ENCODE assay signal across 10 cellular contexts in the genomic region with DNA sequence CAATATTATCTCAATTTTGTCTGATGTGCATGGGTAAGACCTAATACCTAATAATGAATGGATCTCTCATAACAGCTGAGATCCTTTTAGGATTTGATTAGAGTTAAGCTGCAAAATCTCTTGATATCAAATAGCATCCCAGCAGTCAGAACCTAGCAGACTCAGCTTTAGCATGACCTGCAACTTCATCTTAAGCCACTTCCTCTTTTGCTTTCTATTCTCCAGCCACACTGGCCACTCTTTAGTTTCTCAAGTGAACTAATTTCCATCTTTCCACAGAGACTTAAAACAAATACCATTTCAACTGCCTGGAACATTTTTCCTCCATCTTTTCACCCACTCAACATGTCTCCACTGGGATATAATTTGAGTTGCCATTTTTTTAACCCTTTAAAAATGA.
DNase-seq lines count a peak whose midpoint lies in the region; ATAC-seq and TF ChIP-seq lines count a peak whose summit lies in the region.
"Had no signal": no experiment of that assay in that cellular context is flagged by ENCODE, and none has a peak within 500 bp of the region (broad histone marks: within the 10 kb centered on the region; RNA-seq: fewer than 3 reads in every experiment).

No MANE protein-coding gene starts in this region.

- no peaks in the 10 kb centered on the region for H3K4me1 ChIP-seq in transverse colon

- DNase-seq in medulla oblongata (ENCODE audit: extremely low spot score): peak; percentile 30
- no peak for DNase-seq in foreskin fibroblast
- no peak for DNase-seq in transverse colon
- DNase-seq in NCI-H146 (lab: John Stamatoyannopoulos, UW): no peak
- DNase-seq in SW480 (ENCODE audit: low spot score): no peak
- DNase-seq: naive thymus-derived CD4-positive, alpha-beta T cell; stimulated activated CD4-positive, alpha-beta T cell treated with anti-CD3 and anti-CD28 coated beads, Interleukin-12 subunit alpha, Interleukin-12 subunit beta, amount 100 ng/mL, for 4 hours had no signal

- no peak for TF ChIP-seq CTCF in foreskin fibroblast (IDR thresholded peaks at IDR 0.05; ENCODE audit: low read depth, low read length)
- no peak for TF ChIP-seq CTCF in transverse colon (IDR thresholded peaks at IDR 0.05)

- TF ChIP-seq EP300 in transverse colon (IDR thresholded peaks at IDR 0.05; ENCODE audit: low read depth): no peak

- in situ Hi-C loops in transverse colon (cut with MboI; ENCODE audit: low pct_ligation_motif_present in 1 of 4, low pct_unique_long_range_greater_than_20kb in 1 of 4, low sequenced_read_pairs in 3 of 4): loop anchor here in 1 of 4 donors (25.0 kb wide), 1 partner anchor 1259 kb away; a partner anchor contains a TSS

- no peaks in the 10 kb centered on the region for H3K36me3 ChIP-seq in transverse colon

- H3K9me3 ChIP-seq in transverse colon: no peaks in the 10 kb centered on the region

- ATAC-seq in GM19043 (IDR thresholded peaks at IDR 0.05; ENCODE audit: low read depth, unreplicated experiment) (peak; percentile 98), HG02759 (IDR thresholded peaks at IDR 0.05; ENCODE audit: unreplicated experiment) (peak; percentile 98), HG03469 (IDR thresholded peaks at IDR 0.05; ENCODE audit: unreplicated experiment) (peak; percentile 98)
- ATAC-seq: naive thymus-derived CD4-positive, alpha-beta T cell had no signal

- TF ChIP-seq POLR2A in transverse colon (IDR thresholded peaks at IDR 0.05): no peak

- no peak overlapping the region for H3K4me3 ChIP-seq in foreskin fibroblast (ENCODE audit: low read depth in 1 of 2, low read length in 2 of 2)
- no peak overlapping the region for H3K4me3 ChIP-seq in transverse colon

- no peak overlapping the region for H3K27ac ChIP-seq in transverse colon

- no peaks in the 10 kb centered on the region for H3K27me3 ChIP-seq in transverse colon

- intact Hi-C loops in transverse colon (cut with DNase I; ENCODE audit: low total_unique reads): no loop called here
